In genomic region chr5:149260761-149261160, GRCh38 we compare ENCODE assay signal across 28 cellular contexts. TPM values are rescaled to one million over a fixed set of nuclear protein-coding genes. Genes with fewer than 3 reads are reported as not detected.
"Had no signal": no experiment of that assay in that cellular context is flagged by ENCODE, and none has a peak within 500 bp of the region (broad histone marks: within the 10 kb centered on the region; RNA-seq: fewer than 3 reads in every experiment).

No MANE protein-coding gene starts in this region.

- H3K4me1 ChIP-seq: colonic mucosa, esophagus squamous epithelium, lower lobe of right lung, sigmoid colon, upper lobe of left lung had no signal

- DNase-seq: activated CD4-positive, alpha-beta T cell treated with anti-CD3 and anti-CD28 coated beads, Interleukin-2, amount 50 U/mL, for 1 hour; activated CD4-positive, CD25-positive, alpha-beta regulatory T cell treated with anti-CD3 and anti-CD28 coated beads, Interleukin-2, amount 50 U/mL, for 72 hours; activated CD8-positive, alpha-beta T cell treated with anti-CD3 and anti-CD28 coated beads, Interleukin-2, amount 10 ng/mL, durations not matched to agents 7 days and 5 days; activated gamma-delta T cell treated with Interleukin-2 at 50 U/mL for 16 hours; activated T-cell treated with anti-CD3 and anti-CD28 coated beads, Interleukin-2, amount 50 U/mL, for 1 hour; anterior cingulate cortex; colonic mucosa; dorsolateral prefrontal cortex; effector memory CD8-positive, alpha-beta T cell; esophagus squamous epithelium; heart right ventricle; islet precursor cell; lower lobe of right lung; naive thymus-derived CD4-positive, alpha-beta T cell; occipital lobe; sigmoid colon; stimulated activated CD4-positive, alpha-beta T cell treated with anti-CD3 and anti-CD28 coated beads, Interleukin-2, amount 100 ng/mL, for 48 hours; stimulated activated CD8-positive, alpha-beta memory T cell treated with anti-CD3 and anti-CD28 coated beads, Interleukin-4, amount 100 ng/mL, for 48 hours; stimulated activated naive B cell treated with anti-CD40 and anti-IgM and Interleukin-4, amounts not matched to agents 10 μg/mL and 1 μg/mL and 100 μg/mL, for 72 hours; T-helper 1 cell; upper lobe of left lung; WERI-Rb-1 had no signal

- H3K4me1 Mint-ChIP-seq: neural crest cell had no signal

- H3K27me3 ChIP-seq: colonic mucosa, dorsolateral prefrontal cortex, heart right ventricle, sigmoid colon, upper lobe of left lung had no signal

- H3K4me3 ChIP-seq: colonic mucosa, dorsolateral prefrontal cortex, esophagus squamous epithelium, heart right ventricle, lower lobe of right lung, sigmoid colon, smooth muscle cell, thoracic aorta, upper lobe of left lung had no signal

- H3K9me3 Mint-ChIP-seq: activated naive CD4-positive, alpha-beta T cell treated with anti-CD3 and anti-CD28 coated beads, Interleukin-2, amount 50 U/mL, for 24 hours; brain; central memory CD8-positive, alpha-beta T cell; effector memory CD8-positive, alpha-beta T cell; neural crest cell had no signal

- H3K4me2 ChIP-seq: smooth muscle cell had no signal

- H3K27me3 Mint-ChIP-seq: activated naive CD4-positive, alpha-beta T cell treated with anti-CD3 and anti-CD28 coated beads, Interleukin-2, amount 50 U/mL, for 24 hours had no signal

- H3K9me3 ChIP-seq: colonic mucosa, esophagus squamous epithelium, heart right ventricle, lower lobe of right lung, sigmoid colon, thoracic aorta, upper lobe of left lung had no signal

- H3K36me3 Mint-ChIP-seq: activated naive CD4-positive, alpha-beta T cell treated with anti-CD3 and anti-CD28 coated beads, Interleukin-2, amount 50 U/mL, for 24 hours; brain; naive thymus-derived CD4-positive, alpha-beta T cell; stimulated activated naive B cell treated with anti-CD40 and anti-IgM and Interleukin-4, amounts not matched to agents 10 μg/mL and 1 μg/mL and 100 μg/mL, for 72 hours had no signal

- H3K36me3 ChIP-seq: colonic mucosa, esophagus squamous epithelium, lower lobe of right lung, sigmoid colon, thoracic aorta, upper lobe of left lung, WERI-Rb-1 had no signal

- H3K27ac Mint-ChIP-seq: activated CD8-positive, alpha-beta T cell treated with anti-CD3 and anti-CD28 coated beads, Interleukin-2, amount 10 ng/mL, durations not matched to agents 7 days and 5 days; activated naive CD4-positive, alpha-beta T cell treated with anti-CD3 and anti-CD28 coated beads, Interleukin-2, amount 50 U/mL, for 24 hours; brain; effector memory CD8-positive, alpha-beta T cell; naive thymus-derived CD4-positive, alpha-beta T cell; stimulated activated naive B cell treated with anti-CD40 and anti-IgM and Interleukin-4, amounts not matched to agents 10 μg/mL and 1 μg/mL and 100 μg/mL, for 72 hours had no signal

- ATAC-seq: activated CD8-positive, alpha-beta T cell treated with anti-CD3 and anti-CD28 coated beads, Interleukin-2, amount 10 ng/mL, durations not matched to agents 7 days and 5 days; effector memory CD8-positive, alpha-beta T cell; heart right ventricle; lower lobe of right lung; naive thymus-derived CD4-positive, alpha-beta T cell; stimulated activated naive B cell treated with anti-CD40 and anti-IgM and Interleukin-4, amounts not matched to agents 10 μg/mL and 1 μg/mL and 100 μg/mL, for 72 hours had no signal

- H3K27ac ChIP-seq: colonic mucosa, dorsolateral prefrontal cortex, esophagus squamous epithelium, heart right ventricle, lower lobe of right lung, sigmoid colon, thoracic aorta, upper lobe of left lung, WERI-Rb-1 had no signal

- H3K4me3 Mint-ChIP-seq: activated CD8-positive, alpha-beta T cell treated with anti-CD3 and anti-CD28 coated beads, Interleukin-2, amount 10 ng/mL, durations not matched to agents 7 days and 5 days; activated naive CD4-positive, alpha-beta T cell treated with anti-CD3 and anti-CD28 coated beads, Interleukin-2, amount 50 U/mL, for 24 hours; brain; central memory CD8-positive, alpha-beta T cell; effector memory CD8-positive, alpha-beta T cell; naive thymus-derived CD4-positive, alpha-beta T cell; neural crest cell; stimulated activated naive B cell treated with anti-CD40 and anti-IgM and Interleukin-4, amounts not matched to agents 10 μg/mL and 1 μg/mL and 100 μg/mL, for 72 hours had no signal

RNA-seq across cellular contexts. Expression of gene AFAP1L1, which starts 10.9 kb away (rescaled TPM):
- total RNA-seq: activated CD8-positive, alpha-beta T cell treated with anti-CD3 and anti-CD28 coated beads, Interleukin-2, amount 10 ng/mL, durations not matched to agents 7 days and 5 days had no signal
